27 cellular contexts compared by ENCODE assay signal in the genomic region with DNA sequence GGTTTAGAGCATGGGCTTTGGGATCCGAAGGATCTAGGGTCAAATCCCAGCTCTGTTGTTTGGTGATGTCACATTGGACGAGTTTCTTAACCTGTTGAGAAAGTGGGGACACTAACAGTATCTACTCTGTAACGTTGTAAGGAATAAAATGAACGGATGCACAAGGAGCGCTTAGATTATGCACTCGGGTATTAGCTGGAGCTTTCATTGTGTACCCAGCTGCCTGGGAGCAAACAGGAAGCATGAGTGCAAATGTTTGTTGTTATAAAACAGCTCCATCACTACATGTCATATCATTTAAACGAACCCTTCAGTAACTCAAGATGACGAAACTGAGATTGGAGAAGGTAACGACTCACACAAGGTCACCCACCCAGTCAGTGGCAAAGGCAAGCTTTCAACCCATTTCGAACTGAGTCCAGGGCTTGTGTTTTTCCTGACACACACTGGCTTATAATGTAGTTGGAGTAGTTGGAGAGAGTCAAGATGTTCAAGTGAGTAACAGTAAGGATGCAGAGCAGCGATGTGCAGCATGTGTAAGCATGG. TPM values are rescaled to one million over a fixed set of nuclear protein-coding genes. Genes with fewer than 3 reads are reported as not detected.
DNase-seq lines count a peak whose midpoint lies in the region; ATAC-seq and TF ChIP-seq lines count a peak whose summit lies in the region.
"Had no signal": no experiment of that assay in that cellular context is flagged by ENCODE, and none has a peak within 500 bp of the region (broad histone marks: within the 10 kb centered on the region; RNA-seq: fewer than 3 reads in every experiment).

No MANE protein-coding gene starts in this region.

- ATAC-seq in sciatic nerve, result peak; percentile 57
- ATAC-seq: effector memory CD8-positive, alpha-beta T cell; HepG2; naive thymus-derived CD4-positive, alpha-beta T cell; right cardiac atrium had no signal

- intact Hi-C loops in breast epithelium (cut with DNase I; ENCODE audit: low total_unique reads), result no loop called here
- intact Hi-C loops in sciatic nerve (cut with DNase I), result no loop called here

- in situ Hi-C loops in T47D (cut with HindIII; ENCODE audit: low pct_unique_long_range_greater_than_20kb, low sequenced_read_pairs), result no loop called here

- TF ChIP-seq POLR2A in breast epithelium (IDR thresholded peaks at IDR 0.05), result no peak

- H3K4me3 ChIP-seq in breast epithelium, result no peak overlapping the region
- H3K4me3 ChIP-seq: esophagus muscularis mucosa, left ventricle myocardium inferior, pancreas had no signal

- H3K27ac ChIP-seq in breast epithelium, result no peak overlapping the region
- H3K27ac ChIP-seq: esophagus muscularis mucosa, left ventricle myocardium inferior, pancreas had no signal

- peaks cover 0 to 34% of the 10 kb centered on the region in 2 donors for H3K27me3 ChIP-seq in breast epithelium

- no peak for TF ChIP-seq CTCF in breast epithelium (IDR thresholded peaks at IDR 0.05)

- H3K4me1 ChIP-seq in breast epithelium, result no peaks in the 10 kb centered on the region
- H3K4me1 ChIP-seq: pancreas had no signal

- no peaks in the 10 kb centered on the region for H3K9me3 ChIP-seq in breast epithelium
- H3K9me3 ChIP-seq: esophagus muscularis mucosa, left ventricle myocardium inferior, pancreas had no signal

- no peaks in the 10 kb centered on the region for H3K36me3 ChIP-seq in breast epithelium
- H3K36me3 ChIP-seq: esophagus muscularis mucosa, left ventricle myocardium inferior, pancreas had no signal

- DNase-seq in T47D (ENCODE audit: low read depth in 1 of 2, low spot score in 1 of 2), result peak; percentile 43 to 50
- DNase-seq in breast epithelium (ENCODE audit: low spot score in 2 of 2), result no peak
- peak; percentile 65 to 89 for DNase-seq in NCI-H2081 (lab: John Stamatoyannopoulos, UW)
- DNase-seq in NCI-H774 (lab: John Stamatoyannopoulos, UW), result peak; percentile 72
- no peak for DNase-seq in sciatic nerve (ENCODE audit: low spot score)
- no peak for DNase-seq in activated CD8-positive, alpha-beta memory T cell treated with anti-CD3 and anti-CD28 coated beads, Interleukin-2, amount 50 U/mL, for 4 hours
- DNase-seq in A172 (ENCODE audit: low spot score), result no peak
- no peak for DNase-seq in activated CD4-positive, alpha-beta T cell treated with anti-CD3 and anti-CD28 coated beads for 1 hour
- DNase-seq: activated CD4-positive, alpha-beta T cell treated with anti-CD3 and anti-CD28 coated beads for 4 hours; activated naive CD8-positive, alpha-beta T cell treated with anti-CD3 and anti-CD28 coated beads for 36 hours; effector memory CD8-positive, alpha-beta T cell; EL; hypothalamus; left ventricle myocardium inferior; naive thymus-derived CD4-positive, alpha-beta T cell; NCI-H1694 treated with DMSO at 0.1 percent for 48 hours; NCI-H526 treated with DMSO at 0.1 percent for 48 hours; pancreas; right cardiac atrium; stimulated activated CD4-positive, alpha-beta T cell treated with anti-CD3 and anti-CD28 coated beads, Interleukin-12 subunit alpha, Interleukin-12 subunit beta, amount 100 ng/mL, for 4 hours had no signal

RNA-seq across cellular contexts. Expression of gene SLC6A17, which starts 16.2 kb away (rescaled TPM):
- total RNA-seq in breast epithelium (under 1 TPM; under 0.01 to 0.29 (median under 0.01) TPM), sciatic nerve (not detected)
- 0.33 and 0.34 TPM in 2 replicates for total RNA-seq in A172 (2014; rRNA removed; shearing (Covaris generic))
- total RNA-seq: B cell; HepG2; left ventricle myocardium inferior; naive thymus-derived CD4-positive, alpha-beta T cell; OCI-LY7; ureter had no signal

RNA-seq across cellular contexts. Expression of gene UBL4B, which starts 21.9 kb away (rescaled TPM):
- 1 to 10 TPM in 1 of 3 donors, under 1 TPM in 2; 0.29 to 1.6 (median 0.96) TPM for total RNA-seq in breast epithelium
- not detected for total RNA-seq in sciatic nerve
- total RNA-seq in A172 (2014; rRNA removed; shearing (Covaris generic)), result 0.83 TPM in 1 of 2 replicates, not detected in the other
- total RNA-seq: activated naive CD8-positive, alpha-beta T cell treated with anti-CD3 and anti-CD28 coated beads for 36 hours; B cell; cerebellum; esophagus muscularis mucosa; H1; HepG2; left ventricle myocardium inferior; naive thymus-derived CD4-positive, alpha-beta T cell; OCI-LY7; pancreas; right cardiac atrium; ureter had no signal

Comparison
In these comparisons a context has a peak if more than half of its experiments do, and no peak if none do; other contexts are left out.
1. DNase-seq: peak in T47D (2 of 2), NCI-H2081 (2 of 2) and NCI-H774 (single experiment); none in breast epithelium (0 of 2), sciatic nerve (single experiment), activated CD8-positive, alpha-beta memory T cell treated with anti-CD3 and anti-CD28 coated beads, Interleukin-2, amount 50 U/mL, for 4 hours (single experiment), A172 (single experiment) and activated CD4-positive, alpha-beta T cell treated with anti-CD3 and anti-CD28 coated beads for 1 hour (single experiment).